ENCODE assay signal across 12 cellular contexts in the genomic region with DNA sequence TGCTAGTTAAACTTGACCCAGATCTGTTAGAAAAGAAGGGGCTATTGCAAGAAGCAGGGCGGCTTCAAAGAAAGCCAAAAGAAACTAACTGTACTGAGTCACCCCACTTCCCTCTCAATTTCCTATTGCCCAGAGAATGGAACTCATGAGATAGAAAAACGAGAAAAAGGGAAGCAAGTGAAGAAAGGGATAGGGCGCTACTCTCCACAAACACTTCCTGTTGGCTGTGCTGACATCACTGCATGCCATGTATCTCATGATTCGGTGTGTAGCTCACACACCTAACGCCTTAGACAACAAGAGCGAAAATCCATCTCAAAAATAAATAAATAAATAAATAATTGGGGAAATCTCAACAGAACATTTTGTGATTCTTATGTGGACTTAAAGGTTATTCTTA. TPM values are rescaled to one million over a fixed set of nuclear protein-coding genes. Genes with fewer than 3 reads are reported as not detected.
DNase-seq lines count a peak whose midpoint lies in the region; ATAC-seq and TF ChIP-seq lines count a peak whose summit lies in the region.
"Had no signal": no experiment of that assay in that cellular context is flagged by ENCODE, and none has a peak within 500 bp of the region (broad histone marks: within the 10 kb centered on the region; RNA-seq: fewer than 3 reads in every experiment).

No MANE protein-coding gene starts in this region.

- no peaks in the 10 kb centered on the region for H3K9me3 ChIP-seq in testis

- intact Hi-C loops in dendritic cell treated with granulocyte-macrophage colony-stimulating factor and Interleukin-4, amounts not matched to agents 40 ng/mL and 50 ng/mL, for 4 days (cut with micrococcal nuclease): no loop called here
- intact Hi-C loops in testis (cut with DNase I; ENCODE audit: low total_unique reads): no loop called here

- no peak for TF ChIP-seq CTCF in testis (IDR thresholded peaks at IDR 0.05)

- H3K36me3 Mint-ChIP-seq in activated naive CD4-positive, alpha-beta T cell treated with anti-CD3 and anti-CD28 coated beads, Interleukin-2, amount 50 U/mL, for 24 hours: no peaks in the 10 kb centered on the region
- H3K36me3 Mint-ChIP-seq in dendritic cell treated with granulocyte-macrophage colony-stimulating factor and Interleukin-4, amounts not matched to agents 40 ng/mL and 50 ng/mL, for 4 days (ENCODE audit: low read depth): no peaks in the 10 kb centered on the region

- no peak for TF ChIP-seq POLR2A in testis (IDR thresholded peaks at IDR 0.05)

- no peaks in the 10 kb centered on the region for H3K36me3 ChIP-seq in testis (ENCODE audit: low read depth, missing control alignments)

- H3K4me1 ChIP-seq in testis: no peaks in the 10 kb centered on the region

- no peak overlapping the region for H3K27ac ChIP-seq in testis

- no peaks in the 10 kb centered on the region for H3K27me3 Mint-ChIP-seq in activated naive CD4-positive, alpha-beta T cell treated with anti-CD3 and anti-CD28 coated beads, Interleukin-2, amount 50 U/mL, for 24 hours
- H3K27me3 Mint-ChIP-seq in dendritic cell treated with granulocyte-macrophage colony-stimulating factor and Interleukin-4, amounts not matched to agents 40 ng/mL and 50 ng/mL, for 4 days: no peaks in the 10 kb centered on the region

- no peaks in the 10 kb centered on the region for H3K9me3 Mint-ChIP-seq in activated naive CD4-positive, alpha-beta T cell treated with anti-CD3 and anti-CD28 coated beads, Interleukin-2, amount 50 U/mL, for 24 hours
- H3K9me3 Mint-ChIP-seq in dendritic cell treated with granulocyte-macrophage colony-stimulating factor and Interleukin-4, amounts not matched to agents 40 ng/mL and 50 ng/mL, for 4 days: no peaks in the 10 kb centered on the region

- H3K27ac Mint-ChIP-seq in activated naive CD4-positive, alpha-beta T cell treated with anti-CD3 and anti-CD28 coated beads, Interleukin-2, amount 50 U/mL, for 24 hours: no peak overlapping the region
- H3K27ac Mint-ChIP-seq in dendritic cell treated with granulocyte-macrophage colony-stimulating factor and Interleukin-4, amounts not matched to agents 40 ng/mL and 50 ng/mL, for 4 days: peak overlapping the region; percentile 76

- peaks cover 9% of the 10 kb centered on the region for H3K4me1 Mint-ChIP-seq in activated naive CD4-positive, alpha-beta T cell treated with anti-CD3 and anti-CD28 coated beads, Interleukin-2, amount 50 U/mL, for 24 hours
- peaks cover 27% of the 10 kb centered on the region for H3K4me1 Mint-ChIP-seq in dendritic cell treated with granulocyte-macrophage colony-stimulating factor and Interleukin-4, amounts not matched to agents 40 ng/mL and 50 ng/mL, for 4 days (ENCODE audit: low read depth)

- H3K4me3 ChIP-seq in testis: no peak overlapping the region
- H3K4me3 ChIP-seq: lung had no signal

- 82 to 85% methylated on average over 6 of the region's 6 CpGs for WGBS in testis, 2 donors

- H3K4me3 Mint-ChIP-seq in activated naive CD4-positive, alpha-beta T cell treated with anti-CD3 and anti-CD28 coated beads, Interleukin-2, amount 50 U/mL, for 24 hours: peak overlapping the region; percentile 54
- peak overlapping the region; percentile 2 for H3K4me3 Mint-ChIP-seq in dendritic cell treated with granulocyte-macrophage colony-stimulating factor and Interleukin-4, amounts not matched to agents 40 ng/mL and 50 ng/mL, for 4 days

- ATAC-seq in HG02798 (IDR thresholded peaks at IDR 0.05; ENCODE audit: poor library complexity, unreplicated experiment) (no peak), GM21619 (IDR thresholded peaks at IDR 0.05; ENCODE audit: unreplicated experiment) (no peak)

- H3K27me3 ChIP-seq in testis: no peaks in the 10 kb centered on the region

- DNase-seq in activated naive CD4-positive, alpha-beta T cell treated with Interleukin-2 at 50 U/mL for 16 hours: no peak
- DNase-seq in NOMO-1 treated with DMSO at 0.1 percent for 48 hours (lab: John Stamatoyannopoulos, UW; ENCODE audit: unreplicated experiment) (peak; percentile 91), pons (ENCODE audit: low spot score) (peak; percentile 83), testis (no peak)
- DNase-seq: activated T-cell treated with anti-CD3 and anti-CD28 coated beads for 4 hours, foreskin melanocyte, H7 had no signal

RNA-seq across cellular contexts. Expression of a gene that starts 13.0 kb away (rescaled TPM):
- 10 to 100 TPM; 36.0 to 50.0 TPM for total RNA-seq in testis
- 20.2 TPM for polyA plus RNA-seq in testis (ENCODE audit: insufficient read depth, low read depth, low replicate concordance)

Comparison
In these comparisons a context has a peak if more than half of its experiments do, and no peak if none do; other contexts are left out.
1. DNase-seq: peak in NOMO-1 treated with DMSO at 0.1 percent for 48 hours (single experiment) and pons (single experiment); none in activated naive CD4-positive, alpha-beta T cell treated with Interleukin-2 at 50 U/mL for 16 hours (single experiment) and testis (single experiment).